8 cellular contexts compared by ENCODE assay signal in the genomic region with DNA sequence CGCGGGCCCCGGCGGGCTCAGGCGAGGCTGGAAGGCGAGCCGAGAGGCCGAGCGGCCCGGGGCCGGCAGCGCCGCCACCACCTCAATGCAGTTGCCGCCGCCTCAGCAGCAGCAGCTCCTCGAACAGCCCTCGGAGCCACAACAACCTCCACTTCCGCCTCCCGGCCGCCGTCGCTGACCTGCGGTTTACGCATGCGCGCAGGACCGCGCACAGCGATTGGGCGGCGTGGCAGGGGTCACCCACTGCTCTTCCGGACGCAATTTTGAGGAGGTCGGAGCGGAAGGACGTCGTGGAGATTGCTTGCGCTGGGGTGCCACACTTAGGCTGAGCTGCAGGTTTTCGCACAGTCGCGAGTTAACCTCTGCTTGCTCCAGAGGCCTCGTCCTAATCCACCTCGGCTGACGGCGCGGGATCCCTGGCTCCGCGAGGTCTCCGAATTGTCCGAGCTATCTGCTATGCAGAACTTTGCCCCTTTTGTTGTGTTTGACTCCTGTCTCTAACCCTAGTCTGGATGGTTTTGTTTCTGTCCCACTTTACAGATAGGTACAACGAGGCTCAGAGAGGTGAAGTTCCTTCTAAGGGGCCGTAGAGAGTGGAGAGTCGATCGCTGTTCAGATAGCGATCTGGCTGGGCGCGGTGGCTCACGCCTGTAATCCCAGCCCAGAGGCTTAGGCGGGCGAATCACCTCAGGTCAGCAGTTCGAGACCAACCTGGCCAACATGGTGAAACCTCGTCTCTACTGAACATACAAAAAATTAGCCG. TPM values are rescaled to one million over a fixed set of nuclear protein-coding genes. Genes with fewer than 3 reads are reported as not detected.
DNase-seq lines count a peak whose midpoint lies in the region; ATAC-seq and TF ChIP-seq lines count a peak whose summit lies in the region.

A gene (plus strand): TSS at position 243 of the 763 bp plus-strand sequence. CDS start 6,657 bp downstream, outside the sequence.
A gene with protein sequence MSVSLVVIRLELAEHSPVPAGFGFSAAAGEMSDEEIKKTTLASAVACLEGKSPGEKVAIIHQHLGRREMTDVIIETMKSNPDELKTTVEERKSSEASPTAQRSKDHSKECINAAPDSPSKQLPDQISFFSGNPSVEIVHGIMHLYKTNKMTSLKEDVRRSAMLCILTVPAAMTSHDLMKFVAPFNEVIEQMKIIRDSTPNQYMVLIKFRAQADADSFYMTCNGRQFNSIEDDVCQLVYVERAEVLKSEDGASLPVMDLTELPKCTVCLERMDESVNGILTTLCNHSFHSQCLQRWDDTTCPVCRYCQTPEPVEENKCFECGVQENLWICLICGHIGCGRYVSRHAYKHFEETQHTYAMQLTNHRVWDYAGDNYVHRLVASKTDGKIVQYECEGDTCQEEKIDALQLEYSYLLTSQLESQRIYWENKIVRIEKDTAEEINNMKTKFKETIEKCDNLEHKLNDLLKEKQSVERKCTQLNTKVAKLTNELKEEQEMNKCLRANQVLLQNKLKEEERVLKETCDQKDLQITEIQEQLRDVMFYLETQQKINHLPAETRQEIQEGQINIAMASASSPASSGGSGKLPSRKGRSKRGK (minus strand): TSS at position 146 of the 763 bp plus-strand sequence. CDS start 164 bp downstream, outside the sequence.

- peaks cover 0 to 9% of the 10 kb centered on the region in 2 donors for H3K36me3 Mint-ChIP-seq in naive B cell
- peaks cover 52% of the 10 kb centered on the region for H3K36me3 Mint-ChIP-seq in stimulated activated effector memory CD8-positive, alpha-beta T cell treated with anti-CD3 and anti-CD28 coated beads, Interleukin-12 subunit alpha, Interleukin-12 subunit beta, amount 100 ng/mL, for 72 hours

- TF ChIP-seq CTCF in LNCaP clone FGC (IDR thresholded peaks at IDR 0.05; ENCODE audit: control insufficient read depth, extremely low read depth, insufficient read depth): 0 out of 2 replicates have a peak, but pooled peaks have one; percentile 10

- H3K27ac Mint-ChIP-seq in naive B cell: peak within 1 kb of the TSS; percentile 95 to 99 (median 97)
- peak within 1 kb of the TSS; percentile 99 for H3K27ac Mint-ChIP-seq in stimulated activated effector memory CD8-positive, alpha-beta T cell treated with anti-CD3 and anti-CD28 coated beads, Interleukin-12 subunit alpha, Interleukin-12 subunit beta, amount 100 ng/mL, for 72 hours

- peak within 1 kb of the TSS; percentile 95 for H3K4me3 ChIP-seq in LNCaP clone FGC (ENCODE audit: low read depth, low read length)

- no peaks in the 10 kb centered on the region for H3K27me3 Mint-ChIP-seq in naive B cell

- peaks cover 28 to 48% (median 39%) of the 10 kb centered on the region in 3 donors for H3K4me1 Mint-ChIP-seq in naive B cell
- peaks cover 39% of the 10 kb centered on the region for H3K4me1 Mint-ChIP-seq in stimulated activated effector memory CD8-positive, alpha-beta T cell treated with anti-CD3 and anti-CD28 coated beads, Interleukin-12 subunit alpha, Interleukin-12 subunit beta, amount 100 ng/mL, for 72 hours

- DNase-seq in EH (ENCODE audit: low read depth): peak; percentile 95
- peak; percentile 64 for DNase-seq in GOT3 (lab: John Stamatoyannopoulos, UW)
- DNase-seq in LNCaP clone FGC (ENCODE audit: low read depth): peak; percentile 81
- peak; percentile 97 for DNase-seq in RPMI8226
- DNase-seq in activated T-helper 1 cell treated with anti-CD3 and anti-CD28 coated beads, Interleukin-2, amount 50 U/mL, for 16 hours (ENCODE audit: low read depth in 1 of 2, low spot score in 1 of 2): peak; percentile 87 to 91
- DNase-seq in fibroblast of gingiva (ENCODE audit: low read depth): peak; percentile 93
- DNase-seq in naive B cell: peak; percentile 98
- peak; percentile 95 to 97 for DNase-seq in stimulated activated effector memory CD8-positive, alpha-beta T cell treated with anti-CD3 and anti-CD28 coated beads, Interleukin-12 subunit alpha, Interleukin-12 subunit beta, amount 100 ng/mL, for 72 hours (ENCODE audit: low spot score in 2 of 2)

- peak within 1 kb of the TSS; percentile 94 to 98 (median 96) for H3K4me3 Mint-ChIP-seq in naive B cell
- H3K4me3 Mint-ChIP-seq in stimulated activated effector memory CD8-positive, alpha-beta T cell treated with anti-CD3 and anti-CD28 coated beads, Interleukin-12 subunit alpha, Interleukin-12 subunit beta, amount 100 ng/mL, for 72 hours: peak within 1 kb of the TSS; percentile 95

- H3K9me3 Mint-ChIP-seq in naive B cell: no peaks in the 10 kb centered on the region
- H3K9me3 Mint-ChIP-seq in stimulated activated effector memory CD8-positive, alpha-beta T cell treated with anti-CD3 and anti-CD28 coated beads, Interleukin-12 subunit alpha, Interleukin-12 subunit beta, amount 100 ng/mL, for 72 hours: no peaks in the 10 kb centered on the region

- peak; percentile 90 to 93 for ATAC-seq in naive B cell (ENCODE audit: low read depth in 2 of 2)
- peak; percentile 96 for ATAC-seq in stimulated activated effector memory CD8-positive, alpha-beta T cell treated with anti-CD3 and anti-CD28 coated beads, Interleukin-12 subunit alpha, Interleukin-12 subunit beta, amount 100 ng/mL, for 72 hours

RNA-seq across cellular contexts. Expression of the first gene that starts in this region (rescaled TPM):
- 10 to 100 TPM; 10.0 to 19.4 (median 12.3) TPM for polyA plus RNA-seq in naive B cell (ENCODE audit: low read depth in 6 of 6)

RNA-seq across cellular contexts. Expression of the second gene that starts in this region (rescaled TPM):
- 10 to 100 TPM; 20.0 to 25.6 (median 23.2) TPM for polyA plus RNA-seq in naive B cell (ENCODE audit: low read depth in 6 of 6)

Comparison
In these comparisons a context has a peak if more than half of its experiments do, and no peak if none do; other contexts are left out.
1. Peak in every context shown above with its lines: DNase-seq, ATAC-seq and H3K4me3 ChIP-seq.